21 cellular contexts compared by ENCODE assay signal in the genomic region with DNA sequence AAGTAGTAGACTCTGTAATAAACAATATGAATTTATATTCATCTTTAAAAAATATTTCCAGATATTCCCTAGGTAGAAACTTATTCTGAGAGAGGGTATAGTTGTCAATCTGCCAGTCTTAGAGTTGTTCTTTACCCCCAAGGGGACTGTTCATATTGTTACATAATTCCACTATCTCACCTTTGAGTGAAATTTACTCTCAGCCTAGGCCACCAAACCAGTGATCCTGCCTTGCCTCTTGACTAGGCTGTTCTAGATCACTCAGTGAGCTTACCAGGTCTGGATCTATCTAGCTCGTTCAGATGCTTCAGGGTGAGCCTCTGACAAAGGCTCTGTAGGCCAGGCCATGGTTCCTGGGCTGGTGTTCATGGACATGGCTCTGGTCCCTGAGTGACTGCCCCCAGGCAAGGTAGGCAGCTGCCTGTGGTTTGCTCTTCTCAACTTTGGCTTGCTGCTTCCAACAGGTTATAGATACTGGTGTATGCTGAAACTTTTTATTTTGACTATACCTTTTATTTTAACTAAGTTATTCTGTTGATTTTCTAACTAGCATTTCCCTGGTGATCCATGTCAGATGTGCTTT. TPM values are rescaled to one million over a fixed set of nuclear protein-coding genes. Genes with fewer than 3 reads are reported as not detected.
DNase-seq lines count a peak whose midpoint lies in the region; ATAC-seq lines count a peak whose summit lies in the region.
"Had no signal": no experiment of that assay in that cellular context is flagged by ENCODE, and none has a peak within 500 bp of the region (broad histone marks: within the 10 kb centered on the region; RNA-seq: fewer than 3 reads in every experiment).

No MANE protein-coding gene starts in this region.

- H3K36me3 Mint-ChIP-seq in activated naive CD4-positive, alpha-beta T cell treated with anti-CD3 and anti-CD28 coated beads, Interleukin-2, amount 50 U/mL, for 24 hours = peaks cover 5% of the 10 kb centered on the region
- H3K36me3 Mint-ChIP-seq in activated naive CD4-positive, alpha-beta T cell treated with anti-CD3 and anti-CD28 coated beads, Interleukin-2, amount 10 ng/mL, durations not matched to agents 7 days and 5 days = peaks cover 34% of the 10 kb centered on the region

- peaks cover 45% of the 10 kb centered on the region for H3K4me1 Mint-ChIP-seq in activated naive CD4-positive, alpha-beta T cell treated with anti-CD3 and anti-CD28 coated beads, Interleukin-2, amount 50 U/mL, for 24 hours
- H3K4me1 Mint-ChIP-seq in activated naive CD4-positive, alpha-beta T cell treated with anti-CD3 and anti-CD28 coated beads, Interleukin-2, amount 10 ng/mL, durations not matched to agents 7 days and 5 days = peaks cover 5% of the 10 kb centered on the region

- intact Hi-C loops in sciatic nerve (cut with DNase I) = no loop called here

- no peak overlapping the region for H3K4me3 Mint-ChIP-seq in activated naive CD4-positive, alpha-beta T cell treated with anti-CD3 and anti-CD28 coated beads, Interleukin-2, amount 50 U/mL, for 24 hours
- no peak overlapping the region for H3K4me3 Mint-ChIP-seq in activated naive CD4-positive, alpha-beta T cell treated with anti-CD3 and anti-CD28 coated beads, Interleukin-2, amount 10 ng/mL, durations not matched to agents 7 days and 5 days
- H3K4me3 Mint-ChIP-seq: CD4-positive, alpha-beta memory T cell had no signal

- H3K9me3 Mint-ChIP-seq in activated naive CD4-positive, alpha-beta T cell treated with anti-CD3 and anti-CD28 coated beads, Interleukin-2, amount 50 U/mL, for 24 hours = no peaks in the 10 kb centered on the region
- H3K9me3 Mint-ChIP-seq in activated naive CD4-positive, alpha-beta T cell treated with anti-CD3 and anti-CD28 coated beads, Interleukin-2, amount 10 ng/mL, durations not matched to agents 7 days and 5 days = no peaks in the 10 kb centered on the region
- H3K9me3 Mint-ChIP-seq: CD4-positive, alpha-beta memory T cell had no signal

- ATAC-seq in left lobe of liver (peak; percentile 60), sciatic nerve (peak; percentile 35)
- ATAC-seq: A549, Panc1 had no signal

- H3K27ac Mint-ChIP-seq in activated naive CD4-positive, alpha-beta T cell treated with anti-CD3 and anti-CD28 coated beads, Interleukin-2, amount 50 U/mL, for 24 hours = peak overlapping the region; percentile 30
- H3K27ac Mint-ChIP-seq in activated naive CD4-positive, alpha-beta T cell treated with anti-CD3 and anti-CD28 coated beads, Interleukin-2, amount 10 ng/mL, durations not matched to agents 7 days and 5 days = no peak overlapping the region

- no peak for DNase-seq in activated naive CD4-positive, alpha-beta T cell treated with anti-CD3 and anti-CD28 coated beads, Interleukin-2, amount 10 ng/mL, durations not matched to agents 7 days and 5 days
- DNase-seq in M059J (ENCODE audit: low read depth) (peak; percentile 58), left lobe of liver (ENCODE audit: low spot score) (no peak), sciatic nerve (ENCODE audit: low spot score) (no peak), T-helper 2 cell (no peak), hepatic stellate cell (ENCODE audit: low spot score) (no peak), NCI-H2227 treated with DMSO at 0.1 percent for 48 hours (lab: John Stamatoyannopoulos, UW) (no peak)
- DNase-seq: AML-193; CD4-positive, alpha-beta memory T cell; DMS79 treated with DMSO at 0.1 percent for 48 hours; GF-D8; GOT3; MM.1S; NCI-H1105 treated with DMSO at 0.1 percent for 48 hours; NCI-H1930; NCI-H2171; NCI-H510A; SHP77 had no signal

- CTCF ChIA-PET in activated naive CD4-positive, alpha-beta T cell treated with anti-CD3 and anti-CD28 coated beads, Interleukin-2, amount 10 ng/mL, durations not matched to agents 7 days and 5 days (lab: Charles Lee) = interaction anchor here (1.3 kb wide), 1 partner anchor 9 kb away, joined by 5 read pairs; no protein-coding TSS in a partner anchor

- H3K27me3 Mint-ChIP-seq in activated naive CD4-positive, alpha-beta T cell treated with anti-CD3 and anti-CD28 coated beads, Interleukin-2, amount 50 U/mL, for 24 hours = no peaks in the 10 kb centered on the region
- H3K27me3 Mint-ChIP-seq in activated naive CD4-positive, alpha-beta T cell treated with anti-CD3 and anti-CD28 coated beads, Interleukin-2, amount 10 ng/mL, durations not matched to agents 7 days and 5 days = no peaks in the 10 kb centered on the region
- H3K27me3 Mint-ChIP-seq: CD4-positive, alpha-beta memory T cell had no signal

RNA-seq across cellular contexts. Expression of gene ZNF592, which starts 27.6 kb away (rescaled TPM):
- total RNA-seq in M059J (2014; rRNA removed; shearing (Covaris generic)) = 6.2 and 13.1 TPM in 2 replicates
- total RNA-seq in left lobe of liver (14.5 TPM), sciatic nerve (34.8 TPM)

RNA-seq across cellular contexts. Expression of gene ALPK3, which starts 41.2 kb away (rescaled TPM):
- total RNA-seq in M059J (2014; rRNA removed; shearing (Covaris generic)) = 0.25 and 1.0 TPM in 2 replicates
- total RNA-seq in left lobe of liver = 2.7 TPM
- total RNA-seq in sciatic nerve = 7.2 TPM
